Comparison of ENCODE assay signal across 8 cellular contexts in genomic region chr14:21509432-21510143, GRCh38. TPM values are rescaled to one million over a fixed set of nuclear protein-coding genes. Genes with fewer than 3 reads are reported as not detected.
DNase-seq lines count a peak whose midpoint lies in the region; ATAC-seq and TF ChIP-seq lines count a peak whose summit lies in the region.

No MANE protein-coding gene starts in this region.

- H3K27me3 ChIP-seq in Loucy (ENCODE audit: insufficient read depth, low read length, poor library complexity, severe bottlenecking): peaks cover 20% of the 10 kb centered on the region

- peak overlapping the region; percentile 87 for H3K4me3 Mint-ChIP-seq in natural killer cell treated with Interleukin-12 subunit alpha and Interleukin-12 subunit beta and Interleukin-15 and Interleukin-18, amount 100 ng/mL, for 72 hours

- peaks cover 10% of the 10 kb centered on the region for H3K4me1 ChIP-seq in Loucy (ENCODE audit: insufficient read depth, low read length, poor library complexity, severe bottlenecking)

- H3K36me3 ChIP-seq in Loucy (ENCODE audit: insufficient read depth, low read length): no peaks in the 10 kb centered on the region

- H3K4me3 ChIP-seq in Loucy (ENCODE audit: low read length, poor library complexity, severe bottlenecking) (peak overlapping the region; percentile 95), choroid plexus epithelial cell (ENCODE audit: low read depth, low read length) (peak overlapping the region; percentile 77)

- TF ChIP-seq CTCF in Loucy (conservative IDR thresholded peaks at IDR 0.05; ENCODE audit: low read length) (no peak), choroid plexus epithelial cell (conservative IDR thresholded peaks at IDR 0.05; ENCODE audit: low read depth, low read length) (no peak)

- no peak for ATAC-seq in natural killer cell treated with Interleukin-12 subunit alpha and Interleukin-12 subunit beta and Interleukin-15 and Interleukin-18, amount 100 ng/mL, for 72 hours
- ATAC-seq in HG03432 (IDR thresholded peaks at IDR 0.05; ENCODE audit: unreplicated experiment): no peak
- no peak for ATAC-seq in HG03135 (IDR thresholded peaks at IDR 0.05; ENCODE audit: unreplicated experiment)
- no peak for ATAC-seq in GM18520 (IDR thresholded peaks at IDR 0.05; ENCODE audit: unreplicated experiment)

- peak overlapping the region; percentile 89 for H3K9ac ChIP-seq in Loucy (ENCODE audit: low read depth, low read length, poor library complexity, severe bottlenecking)

- H3K4me2 ChIP-seq in Loucy (ENCODE audit: low read depth, low read length, poor library complexity, severe bottlenecking): peak overlapping the region; percentile 88

- H3K36me3 Mint-ChIP-seq in natural killer cell treated with Interleukin-12 subunit alpha and Interleukin-12 subunit beta and Interleukin-15 and Interleukin-18, amount 100 ng/mL, for 72 hours: peaks cover 16% of the 10 kb centered on the region

- peak; percentile 14 for DNase-seq in COLO668 (lab: John Stamatoyannopoulos, UW; ENCODE audit: unreplicated experiment)
- DNase-seq in choroid plexus epithelial cell (ENCODE audit: low read depth): no peak
- DNase-seq in natural killer cell treated with Interleukin-12 subunit alpha and Interleukin-12 subunit beta and Interleukin-15 and Interleukin-18, amount 100 ng/mL, for 72 hours (ENCODE audit: low spot score): no peak
- no peak for DNase-seq in SHP77 treated with DMSO at 0.1 percent for 48 hours (lab: John Stamatoyannopoulos, UW)

- H3K27ac Mint-ChIP-seq in natural killer cell treated with Interleukin-12 subunit alpha and Interleukin-12 subunit beta and Interleukin-15 and Interleukin-18, amount 100 ng/mL, for 72 hours: peak overlapping the region; percentile 77 to 96

- H3K27me3 Mint-ChIP-seq in natural killer cell treated with Interleukin-12 subunit alpha and Interleukin-12 subunit beta and Interleukin-15 and Interleukin-18, amount 100 ng/mL, for 72 hours: no peaks in the 10 kb centered on the region

- H2AFZ ChIP-seq in Loucy (ENCODE audit: low read length): no peak overlapping the region

- no peaks in the 10 kb centered on the region for H3K9me2 ChIP-seq in Loucy (replicated peaks; ENCODE audit: low read depth, low read length)

- H4K20me1 ChIP-seq in Loucy (ENCODE audit: insufficient read depth, low read length, poor library complexity, severe bottlenecking): peaks cover 16% of the 10 kb centered on the region

- peaks cover 25 to 47% of the 10 kb centered on the region in 2 donors for H3K4me1 Mint-ChIP-seq in natural killer cell treated with Interleukin-12 subunit alpha and Interleukin-12 subunit beta and Interleukin-15 and Interleukin-18, amount 100 ng/mL, for 72 hours (ENCODE audit: low read depth in 2 of 2)

- H3F3A ChIP-seq in Loucy (ENCODE audit: low read depth): no peaks in the 10 kb centered on the region; the same call in 1 of the 2 replicates

- H3K79me2 ChIP-seq in Loucy (ENCODE audit: insufficient read depth, low read length): peaks cover 57% of the 10 kb centered on the region

- no peaks in the 10 kb centered on the region for H3K9me3 Mint-ChIP-seq in natural killer cell treated with Interleukin-12 subunit alpha and Interleukin-12 subunit beta and Interleukin-15 and Interleukin-18, amount 100 ng/mL, for 72 hours

- no peaks in the 10 kb centered on the region for H3K9me3 ChIP-seq in Loucy (ENCODE audit: insufficient read depth, low read depth, low read length)

RNA-seq across cellular contexts. Expression of gene METTL3, which starts 1.6 kb away (rescaled TPM):
- total RNA-seq in natural killer cell treated with Interleukin-12 subunit alpha and Interleukin-12 subunit beta and Interleukin-15 and Interleukin-18, amount 100 ng/mL, for 72 hours: 10 to 100 TPM; 66.8 to 91.4 TPM

RNA-seq across cellular contexts. Expression of gene SALL2, which starts 16.6 kb away (rescaled TPM):
- total RNA-seq in natural killer cell treated with Interleukin-12 subunit alpha and Interleukin-12 subunit beta and Interleukin-15 and Interleukin-18, amount 100 ng/mL, for 72 hours: under 1 TPM; 0.31 to 0.45 TPM

RNA-seq across cellular contexts. Expression of gene TOX4, which starts 32.6 kb away (rescaled TPM):
- total RNA-seq in natural killer cell treated with Interleukin-12 subunit alpha and Interleukin-12 subunit beta and Interleukin-15 and Interleukin-18, amount 100 ng/mL, for 72 hours: 100 to 1,000 TPM in 1 of 2 donors, 10 to 100 TPM in 1; 92.0 to 105 TPM

RNA-seq across cellular contexts. Expression of gene RAB2B, which starts 32.8 kb away (rescaled TPM):
- total RNA-seq in natural killer cell treated with Interleukin-12 subunit alpha and Interleukin-12 subunit beta and Interleukin-15 and Interleukin-18, amount 100 ng/mL, for 72 hours: 10 to 100 TPM; 25.9 to 51.2 TPM

RNA-seq across cellular contexts. Expression of gene CHD8, which starts 53.7 kb away (rescaled TPM):
- total RNA-seq in natural killer cell treated with Interleukin-12 subunit alpha and Interleukin-12 subunit beta and Interleukin-15 and Interleukin-18, amount 100 ng/mL, for 72 hours: 100 to 1,000 TPM; 118 to 147 TPM
